In the genomic region with DNA sequence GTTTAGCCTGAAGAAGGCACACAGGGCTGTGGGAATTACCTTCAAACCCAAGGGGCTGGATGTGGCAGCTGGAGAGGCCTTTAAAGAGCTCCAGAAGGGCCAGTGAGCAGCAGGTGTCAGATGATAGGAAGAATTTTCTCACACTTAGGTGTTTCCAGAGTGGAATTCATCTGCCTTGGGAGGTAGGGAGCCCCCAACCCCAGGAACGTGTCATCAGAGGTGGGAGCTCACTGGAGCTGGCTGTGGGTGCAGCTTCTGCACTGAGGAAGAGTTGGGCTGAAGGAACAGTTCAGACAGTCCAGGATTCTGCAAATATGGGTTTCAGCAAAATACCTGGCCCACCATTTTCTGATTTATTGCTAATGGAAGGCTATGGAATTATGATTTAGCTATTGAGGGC, we compare ENCODE assay signal across 28 cellular contexts.
"Had no signal": no experiment of that assay in that cellular context is flagged by ENCODE, and none has a peak within 500 bp of the region (broad histone marks: within the 10 kb centered on the region; RNA-seq: fewer than 3 reads in every experiment).

No MANE protein-coding gene starts in this region.

- DNase-seq: activated B cell treated with CpG ODN at 0.5 μM for 24 hours; activated CD4-positive, alpha-beta memory T cell treated with anti-CD3 and anti-CD28 coated beads for 36 hours; activated CD4-positive, alpha-beta T cell treated with anti-CD3 and anti-CD28 coated beads for 36 hours; activated CD4-positive, alpha-beta T cell treated with anti-CD3 and anti-CD28 coated beads, Interleukin-2, amount 10 ng/mL, durations not matched to agents 24 days and 14 days; activated CD8-positive, alpha-beta memory T cell treated with anti-CD3 and anti-CD28 coated beads, Interleukin-2, amount 10 ng/mL, durations not matched to agents 7 days and 5 days; activated CD8-positive, alpha-beta memory T cell treated with anti-CD3 and anti-CD28 coated beads, Interleukin-2, amount 50 U/mL, for 4 hours; activated CD8-positive, alpha-beta T cell treated with anti-CD3 and anti-CD28 coated beads, Interleukin-2, amount 10 ng/mL, durations not matched to agents 7 days and 5 days; activated effector memory CD4-positive, alpha-beta T cell treated with anti-CD3 and anti-CD28 coated beads, Interleukin-2, amount 50 U/mL, for 16 hours; activated naive CD4-positive, alpha-beta T cell treated with anti-CD3 and anti-CD28 coated beads for 36 hours; activated naive CD8-positive, alpha-beta T cell treated with anti-CD3 and anti-CD28 coated beads for 36 hours; activated naive CD8-positive, alpha-beta T cell treated with anti-CD3 and anti-CD28 coated beads, Interleukin-2, amount 50 U/mL, for 24 hours; activated T-cell treated with anti-CD3 and anti-CD28 coated beads, Interleukin-2, amount 50 U/mL, for 1 hour; activated T-cell treated with anti-CD3 and anti-CD28 coated beads, Interleukin-2, amount 50 U/mL, for 48 hours; anterior cingulate cortex; body of pancreas; caudate nucleus; effector CD8-positive, alpha-beta T cell; esophagus squamous epithelium; foreskin melanocyte; heart right ventricle; T-cell; T-helper 9 cell had no signal

- H3K9me3 ChIP-seq: body of pancreas, esophagus squamous epithelium, gastroesophageal sphincter, heart right ventricle had no signal

- H3K4me3 ChIP-seq: body of pancreas, esophagus squamous epithelium, gastroesophageal sphincter, heart right ventricle had no signal

- H3K27ac ChIP-seq: body of pancreas, epithelial cell of prostate, gastroesophageal sphincter, heart right ventricle had no signal

- ATAC-seq: activated CD4-positive, alpha-beta T cell treated with anti-CD3 and anti-CD28 coated beads for 36 hours; activated CD8-positive, alpha-beta memory T cell treated with anti-CD3 and anti-CD28 coated beads, Interleukin-2, amount 10 ng/mL, durations not matched to agents 7 days and 5 days; activated CD8-positive, alpha-beta T cell treated with anti-CD3 and anti-CD28 coated beads, Interleukin-2, amount 10 ng/mL, durations not matched to agents 7 days and 5 days; activated naive CD8-positive, alpha-beta T cell treated with anti-CD3 and anti-CD28 coated beads, Interleukin-2, amount 50 U/mL, for 24 hours; body of pancreas; gastroesophageal sphincter; heart right ventricle; T-cell had no signal

- H3K27me3 Mint-ChIP-seq: activated B cell treated with CpG ODN at 0.5 μM for 24 hours; activated naive CD8-positive, alpha-beta T cell treated with anti-CD3 and anti-CD28 coated beads for 36 hours; activated naive CD8-positive, alpha-beta T cell treated with anti-CD3 and anti-CD28 coated beads, Interleukin-2, amount 50 U/mL, for 24 hours had no signal

- H3K36me3 ChIP-seq: esophagus squamous epithelium, gastroesophageal sphincter, heart right ventricle had no signal

- H3K27me3 ChIP-seq: body of pancreas, esophagus squamous epithelium, gastroesophageal sphincter, heart right ventricle had no signal

- H3K4me1 ChIP-seq: body of pancreas, gastroesophageal sphincter, heart right ventricle had no signal

- H3K36me3 Mint-ChIP-seq: activated CD4-positive, alpha-beta memory T cell treated with anti-CD3 and anti-CD28 coated beads for 36 hours; activated CD8-positive, alpha-beta memory T cell treated with anti-CD3 and anti-CD28 coated beads, Interleukin-2, amount 10 ng/mL, durations not matched to agents 7 days and 5 days; activated naive CD4-positive, alpha-beta T cell treated with anti-CD3 and anti-CD28 coated beads, Interleukin-2, amount 50 U/mL, for 24 hours; activated naive CD8-positive, alpha-beta T cell treated with anti-CD3 and anti-CD28 coated beads for 36 hours; T-cell had no signal

- H3K4me3 Mint-ChIP-seq: activated B cell treated with CpG ODN at 0.5 μM for 24 hours; activated CD4-positive, alpha-beta memory T cell treated with anti-CD3 and anti-CD28 coated beads for 36 hours; activated CD4-positive, alpha-beta T cell treated with anti-CD3 and anti-CD28 coated beads for 36 hours; activated CD4-positive, alpha-beta T cell treated with anti-CD3 and anti-CD28 coated beads, Interleukin-2, amount 10 ng/mL, durations not matched to agents 24 days and 14 days; activated CD8-positive, alpha-beta memory T cell treated with anti-CD3 and anti-CD28 coated beads, Interleukin-2, amount 10 ng/mL, durations not matched to agents 7 days and 5 days; activated CD8-positive, alpha-beta T cell treated with anti-CD3 and anti-CD28 coated beads, Interleukin-2, amount 10 ng/mL, durations not matched to agents 7 days and 5 days; activated naive CD4-positive, alpha-beta T cell treated with anti-CD3 and anti-CD28 coated beads for 36 hours; activated naive CD4-positive, alpha-beta T cell treated with anti-CD3 and anti-CD28 coated beads, Interleukin-2, amount 50 U/mL, for 24 hours; activated naive CD8-positive, alpha-beta T cell treated with anti-CD3 and anti-CD28 coated beads for 36 hours; activated naive CD8-positive, alpha-beta T cell treated with anti-CD3 and anti-CD28 coated beads, Interleukin-2, amount 50 U/mL, for 24 hours; activated T-helper 1 cell treated with anti-CD3 and anti-CD28 coated beads, Interleukin-12 subunit alpha, Interleukin-12 subunit beta, Interleukin-2, Interleukin-4 antibody, amounts not matched to agents 30 ng/mL and 10 ng/mL and 1 ng/mL, durations not matched to agents 14 hours and 24 hours and 36 hours; T-cell; T-helper 1 cell treated with Interleukin-12 subunit alpha and Interleukin-12 subunit beta and Interleukin-4 antibody, amounts not matched to agents 30 μg/mL and 1 μg/mL, for 36 hours had no signal

- H3K4me1 Mint-ChIP-seq: activated CD4-positive, alpha-beta T cell treated with anti-CD3 and anti-CD28 coated beads for 36 hours; activated CD4-positive, alpha-beta T cell treated with anti-CD3 and anti-CD28 coated beads, Interleukin-2, amount 10 ng/mL, durations not matched to agents 24 days and 14 days; activated CD8-positive, alpha-beta memory T cell treated with anti-CD3 and anti-CD28 coated beads, Interleukin-2, amount 10 ng/mL, durations not matched to agents 7 days and 5 days; activated naive CD4-positive, alpha-beta T cell treated with anti-CD3 and anti-CD28 coated beads, Interleukin-2, amount 50 U/mL, for 24 hours; activated naive CD8-positive, alpha-beta T cell treated with anti-CD3 and anti-CD28 coated beads for 36 hours; activated naive CD8-positive, alpha-beta T cell treated with anti-CD3 and anti-CD28 coated beads, Interleukin-2, amount 50 U/mL, for 24 hours; T-cell had no signal

- H3K9me3 Mint-ChIP-seq: activated B cell treated with CpG ODN at 0.5 μM for 24 hours; activated CD4-positive, alpha-beta memory T cell treated with anti-CD3 and anti-CD28 coated beads for 36 hours; activated CD4-positive, alpha-beta T cell treated with anti-CD3 and anti-CD28 coated beads, Interleukin-2, amount 10 ng/mL, durations not matched to agents 24 days and 14 days; activated naive CD4-positive, alpha-beta T cell treated with anti-CD3 and anti-CD28 coated beads for 36 hours; activated naive CD4-positive, alpha-beta T cell treated with anti-CD3 and anti-CD28 coated beads, Interleukin-2, amount 50 U/mL, for 24 hours; activated naive CD8-positive, alpha-beta T cell treated with anti-CD3 and anti-CD28 coated beads for 36 hours; activated naive CD8-positive, alpha-beta T cell treated with anti-CD3 and anti-CD28 coated beads, Interleukin-2, amount 50 U/mL, for 24 hours; activated T-helper 1 cell treated with anti-CD3 and anti-CD28 coated beads, Interleukin-12 subunit alpha, Interleukin-12 subunit beta, Interleukin-2, Interleukin-4 antibody, amounts not matched to agents 30 ng/mL and 10 ng/mL and 1 ng/mL, durations not matched to agents 14 hours and 24 hours and 36 hours; activated T-helper 2 cell treated with anti-CD3 and anti-CD28 coated beads, Interferon-gamma antibody, Interleukin-2, Interleukin-4, amounts not matched to agents 10 μg/mL and 5 μg/mL and 100 μg/mL, durations not matched to agents 14 hours and 24 hours and 36 hours; T-cell; T-helper 1 cell treated with Interleukin-12 subunit alpha and Interleukin-12 subunit beta and Interleukin-4 antibody, amounts not matched to agents 30 μg/mL and 1 μg/mL, for 36 hours had no signal

- H3K27ac Mint-ChIP-seq: activated CD4-positive, alpha-beta memory T cell treated with anti-CD3 and anti-CD28 coated beads for 36 hours; activated CD4-positive, alpha-beta T cell treated with anti-CD3 and anti-CD28 coated beads for 36 hours; activated CD4-positive, alpha-beta T cell treated with anti-CD3 and anti-CD28 coated beads, Interleukin-2, amount 10 ng/mL, durations not matched to agents 24 days and 14 days; activated CD8-positive, alpha-beta memory T cell treated with anti-CD3 and anti-CD28 coated beads, Interleukin-2, amount 10 ng/mL, durations not matched to agents 7 days and 5 days; activated CD8-positive, alpha-beta T cell treated with anti-CD3 and anti-CD28 coated beads, Interleukin-2, amount 10 ng/mL, durations not matched to agents 7 days and 5 days; activated naive CD4-positive, alpha-beta T cell treated with anti-CD3 and anti-CD28 coated beads for 36 hours; activated naive CD4-positive, alpha-beta T cell treated with anti-CD3 and anti-CD28 coated beads, Interleukin-2, amount 50 U/mL, for 24 hours; activated naive CD8-positive, alpha-beta T cell treated with anti-CD3 and anti-CD28 coated beads for 36 hours; activated naive CD8-positive, alpha-beta T cell treated with anti-CD3 and anti-CD28 coated beads, Interleukin-2, amount 50 U/mL, for 24 hours; activated T-helper 1 cell treated with anti-CD3 and anti-CD28 coated beads, Interleukin-12 subunit alpha, Interleukin-12 subunit beta, Interleukin-2, Interleukin-4 antibody, amounts not matched to agents 30 ng/mL and 10 ng/mL and 1 ng/mL, durations not matched to agents 14 hours and 24 hours and 36 hours; activated T-helper 2 cell treated with anti-CD3 and anti-CD28 coated beads, Interferon-gamma antibody, Interleukin-2, Interleukin-4, amounts not matched to agents 10 μg/mL and 5 μg/mL and 100 μg/mL, durations not matched to agents 14 hours and 24 hours and 36 hours; T-cell; T-helper 1 cell treated with Interleukin-12 subunit alpha and Interleukin-12 subunit beta and Interleukin-4 antibody, amounts not matched to agents 30 μg/mL and 1 μg/mL, for 36 hours had no signal
